11 cellular contexts compared by ENCODE assay signal in the genomic region with DNA sequence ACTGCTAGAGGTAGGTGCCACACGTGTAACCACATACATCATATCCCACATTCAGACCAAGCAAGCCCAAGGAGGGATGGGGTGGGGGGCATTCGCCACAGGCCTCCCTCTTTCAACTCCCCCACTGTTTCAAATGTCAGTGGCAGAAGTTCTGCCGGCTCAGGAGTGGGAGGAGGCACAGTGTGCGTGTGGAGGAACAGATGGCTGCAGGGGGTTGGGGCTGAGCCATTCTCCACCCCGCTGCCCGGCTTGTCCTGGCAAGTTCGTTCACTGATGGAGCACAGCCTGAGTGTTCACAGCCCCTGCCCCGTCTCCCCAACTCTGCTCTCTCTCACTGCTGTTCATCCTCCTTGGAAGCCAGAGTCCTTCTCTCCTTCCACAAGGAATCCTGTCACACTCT.
A peak's percentile ranks its signal among the peaks of the same experiment; 100 is the strongest.
DNase-seq lines count a peak whose midpoint lies in the region; ATAC-seq, FAIRE-seq and TF ChIP-seq lines count a peak whose summit lies in the region.
"Had no signal": no experiment of that assay in that cellular context is flagged by ENCODE, and none has a peak within 500 bp of the region (broad histone marks: within the 10 kb centered on the region; RNA-seq: fewer than 3 reads in every experiment).

No MANE protein-coding gene starts in this region.

- intact Hi-C loops in pancreas (cut with DNase I) = loop anchor here in 1 of 3 donors (10.0 kb wide), 1 partner anchor 232 kb away; no protein-coding TSS in a partner anchor

- H3K4me3 ChIP-seq in astrocyte (ENCODE audit: insufficient read depth, low read depth, low read length) (no peak overlapping the region), suprapubic skin (no peak overlapping the region), pancreas (no peak overlapping the region)

- H3K9me3 Mint-ChIP-seq in astrocyte (ENCODE audit: unreplicated experiment) = no peaks in the 10 kb centered on the region
- H3K9me3 Mint-ChIP-seq: T-cell had no signal

- FAIRE-seq in astrocyte (lab: Jason Lieb, UNC) = no peak
- no peak for FAIRE-seq in pancreas (lab: Jason Lieb, UNC)

- no peak overlapping the region for H3K4me2 ChIP-seq in astrocyte (ENCODE audit: low read length)

- H3K9ac ChIP-seq in astrocyte (ENCODE audit: low read length) = peak overlapping the region; percentile 47

- ATAC-seq in foreskin keratinocyte (peak; percentile 89), pancreas (no peak), GM21723 (IDR thresholded peaks at IDR 0.05; ENCODE audit: unreplicated experiment) (no peak)
- ATAC-seq: left colon had no signal

- H2AFZ ChIP-seq in astrocyte (ENCODE audit: low read depth, low read length) = peak overlapping the region; percentile 50

- no peaks in the 10 kb centered on the region for H4K20me1 ChIP-seq in astrocyte (ENCODE audit: insufficient read depth, low read length)

- H3K27ac ChIP-seq in astrocyte (ENCODE audit: low read depth, low read length) (peak overlapping the region; percentile 77), foreskin keratinocyte (peak overlapping the region; percentile 99), suprapubic skin (peak overlapping the region; percentile 78), pancreas (no peak overlapping the region)

- no peak for TF ChIP-seq CTCF in astrocyte (IDR thresholded peaks at IDR 0.05; ENCODE audit: insufficient read depth, low read depth, low read length)
- TF ChIP-seq CTCF in foreskin keratinocyte (conservative IDR thresholded peaks at IDR 0.05) = no peak
- no peak for TF ChIP-seq CTCF in suprapubic skin (IDR thresholded peaks at IDR 0.05)
- TF ChIP-seq CTCF in pancreas (IDR thresholded peaks at IDR 0.05) = no peak

- no peaks in the 10 kb centered on the region for H3K79me2 ChIP-seq in astrocyte (ENCODE audit: insufficient read depth, low read length)

- peaks cover 12% of the 10 kb centered on the region for H3K4me1 Mint-ChIP-seq in astrocyte (ENCODE audit: low read depth, unreplicated experiment)
- H3K4me1 Mint-ChIP-seq: T-cell had no signal

- no peak for TF ChIP-seq POLR2A in suprapubic skin (IDR thresholded peaks at IDR 0.05)

- no peak for TF ChIP-seq EP300 in suprapubic skin (IDR thresholded peaks at IDR 0.05)

- peaks cover 28% of the 10 kb centered on the region for H3K4me1 ChIP-seq in astrocyte (ENCODE audit: insufficient read depth, low read length)
- peaks cover 46% of the 10 kb centered on the region for H3K4me1 ChIP-seq in foreskin keratinocyte
- peaks cover 23% of the 10 kb centered on the region for H3K4me1 ChIP-seq in suprapubic skin
- H3K4me1 ChIP-seq in pancreas = no peaks in the 10 kb centered on the region

- DNase-seq in HPDE6-E6E7 (ENCODE audit: extremely low spot score) = peak; percentile 82
- peak; percentile 65 for DNase-seq in astrocyte (ENCODE audit: low read depth)
- DNase-seq in foreskin keratinocyte = peak; percentile 81 to 91
- DNase-seq in suprapubic skin (ENCODE audit: low spot score in 2 of 2) = peak in 1 of 2 donors; percentile 66
- no peak for DNase-seq in pancreas
- no peak for DNase-seq in activated CD4-positive, alpha-beta T cell treated with anti-CD3 and anti-CD28 coated beads for 48 hours
- DNase-seq: KG1, left colon, NCI-H226, T-cell had no signal

- peaks cover 2% of the 10 kb centered on the region for H3K36me3 Mint-ChIP-seq in astrocyte (ENCODE audit: low read depth, unreplicated experiment)
- H3K36me3 Mint-ChIP-seq: T-cell had no signal

- H3K27me3 Mint-ChIP-seq in astrocyte (ENCODE audit: low read depth, unreplicated experiment) = no peaks in the 10 kb centered on the region

- no peak overlapping the region for H3K27ac Mint-ChIP-seq in astrocyte (ENCODE audit: unreplicated experiment)
- H3K27ac Mint-ChIP-seq: T-cell had no signal

- H3K36me3 ChIP-seq in astrocyte (ENCODE audit: insufficient read depth, low read length) = no peaks in the 10 kb centered on the region
- no peaks in the 10 kb centered on the region for H3K36me3 ChIP-seq in suprapubic skin
- H3K36me3 ChIP-seq in pancreas = no peaks in the 10 kb centered on the region

- H3K9me3 ChIP-seq in astrocyte (ENCODE audit: insufficient read depth, low read depth, low read length) (no peaks in the 10 kb centered on the region), suprapubic skin (no peaks in the 10 kb centered on the region), pancreas (no peaks in the 10 kb centered on the region)

- no peak overlapping the region for H3K4me3 Mint-ChIP-seq in astrocyte (ENCODE audit: unreplicated experiment)
- H3K4me3 Mint-ChIP-seq: T-cell had no signal

- WGBS in suprapubic skin = 36% methylated on average over 8 of the region's 8 CpGs
- WGBS in pancreas, 2 donors = 62% methylated on average over 8 of the region's 8 CpGs

- H3K27me3 ChIP-seq in astrocyte (ENCODE audit: insufficient read depth, low read length) (no peaks in the 10 kb centered on the region), foreskin keratinocyte (no peaks in the 10 kb centered on the region), suprapubic skin (no peaks in the 10 kb centered on the region), pancreas (no peaks in the 10 kb centered on the region)

Comparison
In these comparisons a context has a peak if more than half of its experiments do, and no peak if none do; other contexts are left out.
1. DNase-seq: peak in HPDE6-E6E7 (single experiment), astrocyte (single experiment) and foreskin keratinocyte (2 of 2); none in pancreas (0 of 6) and activated CD4-positive, alpha-beta T cell treated with anti-CD3 and anti-CD28 coated beads for 48 hours (single experiment).
2. H3K27ac ChIP-seq: peak in astrocyte (single experiment), foreskin keratinocyte (single experiment) and suprapubic skin (single experiment); none in pancreas (0 of 4).